In genomic region chr12:4011597-4011996, GRCh38 we compare ENCODE assay signal across 1 cellular context.
TF ChIP-seq lines count a peak whose summit lies in the region.

No MANE protein-coding gene starts in this region.

TF ChIP-seq in H1, 55 proteins besides CTCF, POLR2A, EP300 and RAD21:
- TF ChIP-seq TEAD4 (IDR thresholded peaks at IDR 0.05; ENCODE audit: low read depth, low read length) (no peak), EGR1 (IDR thresholded peaks at IDR 0.05; ENCODE audit: borderline replicate concordance, low read depth, low read length) (no peak), RFX5 (IDR thresholded peaks at IDR 0.05; ENCODE audit: borderline replicate concordance, low read depth, low read length) (no peak), CHD7 (IDR thresholded peaks at IDR 0.05; ENCODE audit: insufficient replicate concordance, low read length) (no peak), CHD2 (IDR thresholded peaks at IDR 0.05; ENCODE audit: low read length) (no peak), RXRA (IDR thresholded peaks at IDR 0.05; ENCODE audit: insufficient read depth, low read depth, low read length) (no peak), SIRT6 (IDR thresholded peaks at IDR 0.05; ENCODE audit: low read length) (no peak), SP2 (IDR thresholded peaks at IDR 0.05; ENCODE audit: low read length) (no peak), MAFK (IDR thresholded peaks at IDR 0.05; ENCODE audit: low read depth, low read length) (no peak), SP1 (IDR thresholded peaks at IDR 0.05; ENCODE audit: low read depth, low read length) (no peak), TAF7 (optimal IDR thresholded peaks at IDR 0.05; ENCODE audit: borderline replicate concordance, low read depth, low read length) (no peak), CBX5 (IDR thresholded peaks at IDR 0.05; ENCODE audit: low read depth, low read length) (no peak), CBX8 (IDR thresholded peaks at IDR 0.05; ENCODE audit: borderline replicate concordance, low read depth, low read length) (no peak), KDM4A (IDR thresholded peaks at IDR 0.05; ENCODE audit: low read depth, low read length, severe bottlenecking) (no peak), GABPA (IDR thresholded peaks at IDR 0.05; ENCODE audit: borderline replicate concordance, insufficient read depth, low read length) (no peak), MAX (IDR thresholded peaks at IDR 0.05) (no peak), BCL11A (IDR thresholded peaks at IDR 0.05; ENCODE audit: low read depth in 2 of 2, low read length in 2 of 2) (no peak)
TF ChIP-seq in H1: peak in this region for 0.
